Comparison of ENCODE assay signal across 3 cellular contexts in genomic region chr3:191543018-191543417, GRCh38.
TF ChIP-seq lines count a peak whose summit lies in the region.

No MANE protein-coding gene starts in this region.

TF ChIP-seq in A549, 52 proteins besides CTCF, POLR2A, EP300 and RAD21:
- TF ChIP-seq, protein P1, sequence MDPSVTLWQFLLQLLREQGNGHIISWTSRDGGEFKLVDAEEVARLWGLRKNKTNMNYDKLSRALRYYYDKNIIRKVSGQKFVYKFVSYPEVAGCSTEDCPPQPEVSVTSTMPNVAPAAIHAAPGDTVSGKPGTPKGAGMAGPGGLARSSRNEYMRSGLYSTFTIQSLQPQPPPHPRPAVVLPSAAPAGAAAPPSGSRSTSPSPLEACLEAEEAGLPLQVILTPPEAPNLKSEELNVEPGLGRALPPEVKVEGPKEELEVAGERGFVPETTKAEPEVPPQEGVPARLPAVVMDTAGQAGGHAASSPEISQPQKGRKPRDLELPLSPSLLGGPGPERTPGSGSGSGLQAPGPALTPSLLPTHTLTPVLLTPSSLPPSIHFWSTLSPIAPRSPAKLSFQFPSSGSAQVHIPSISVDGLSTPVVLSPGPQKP (IDR thresholded peaks at IDR 0.05; ENCODE audit: low read depth, low read length) = no peak
- TF ChIP-seq MAFK (IDR thresholded peaks at IDR 0.05; ENCODE audit: partially characterized antibody) = peak; percentile 55

TF ChIP-seq in IMR-90, 13 proteins besides CTCF, POLR2A, EP300 and RAD21 (continued from another document):
- TF ChIP-seq MAZ (IDR thresholded peaks at IDR 0.05; ENCODE audit: borderline replicate concordance, low read depth, low read length) (no peak), MAFK (IDR thresholded peaks at IDR 0.05; ENCODE audit: low read depth, low read length) (peak; percentile 30; the same call in 1 of the 2 replicates)

TF ChIP-seq in K562, 482 proteins besides CTCF, POLR2A, EP300 and RAD21 (continued from another document):
- TF ChIP-seq, protein P2, sequence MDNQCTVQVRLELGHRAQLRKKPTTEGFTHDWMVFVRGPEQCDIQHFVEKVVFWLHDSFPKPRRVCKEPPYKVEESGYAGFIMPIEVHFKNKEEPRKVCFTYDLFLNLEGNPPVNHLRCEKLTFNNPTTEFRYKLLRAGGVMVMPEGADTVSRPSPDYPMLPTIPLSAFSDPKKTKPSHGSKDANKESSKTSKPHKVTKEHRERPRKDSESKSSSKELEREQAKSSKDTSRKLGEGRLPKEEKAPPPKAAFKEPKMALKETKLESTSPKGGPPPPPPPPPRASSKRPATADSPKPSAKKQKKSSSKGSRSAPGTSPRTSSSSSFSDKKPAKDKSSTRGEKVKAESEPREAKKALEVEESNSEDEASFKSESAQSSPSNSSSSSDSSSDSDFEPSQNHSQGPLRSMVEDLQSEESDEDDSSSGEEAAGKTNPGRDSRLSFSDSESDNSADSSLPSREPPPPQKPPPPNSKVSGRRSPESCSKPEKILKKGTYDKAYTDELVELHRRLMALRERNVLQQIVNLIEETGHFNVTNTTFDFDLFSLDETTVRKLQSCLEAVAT (IDR thresholded peaks at IDR 0.05) = no peak
- TF ChIP-seq XRCC4 (IDR thresholded peaks at IDR 0.05; ENCODE audit: extremely low read depth, insufficient read depth, insufficient read length) = no peak
- TF ChIP-seq ZNF316 (IDR thresholded peaks at IDR 0.05) = peak; percentile 60
- TF ChIP-seq GTF2F1 (IDR thresholded peaks at IDR 0.05; ENCODE audit: low read depth, low read length) = no peak
